ENCODE assay signal across 5 cellular contexts in genomic region chr16:46695937-46696336, GRCh38.
"Had no signal": no experiment of that assay in that cellular context is flagged by ENCODE, and none has a peak within 500 bp of the region (broad histone marks: within the 10 kb centered on the region; RNA-seq: fewer than 3 reads in every experiment).

No MANE protein-coding gene starts in this region.

- ATAC-seq: GM23338, K562 had no signal

- DNase-seq: H9, HCEC 1CT, IMR-90 had no signal

- H3K4me3 ChIP-seq: GM23338, K562 had no signal
